ENCODE assay signal across 9 cellular contexts in genomic region chr3:50519471-50520089, GRCh38. TPM values are rescaled to one million over a fixed set of nuclear protein-coding genes. Genes with fewer than 3 reads are reported as not detected.
DNase-seq lines count a peak whose midpoint lies in the region; ATAC-seq and TF ChIP-seq lines count a peak whose summit lies in the region.
"Had no signal": no experiment of that assay in that cellular context is flagged by ENCODE, and none has a peak within 500 bp of the region (broad histone marks: within the 10 kb centered on the region; RNA-seq: fewer than 3 reads in every experiment).

No MANE protein-coding gene starts in this region.

- no peak overlapping the region for H2AFZ ChIP-seq in OCI-LY7 (ENCODE audit: low read length)
- H2AFZ ChIP-seq in osteoblast (ENCODE audit: low read length) = no peak overlapping the region

- no peaks in the 10 kb centered on the region for H3K9me2 ChIP-seq in OCI-LY7 (ENCODE audit: insufficient read depth, low read length)

- peaks cover 23% of the 10 kb centered on the region for H3K27me3 ChIP-seq in osteoblast (ENCODE audit: insufficient read depth, low read length)
- H3K27me3 ChIP-seq in upper lobe of left lung = no peaks in the 10 kb centered on the region

- H3K79me2 ChIP-seq in OCI-LY7 (ENCODE audit: insufficient read depth, low read depth, low read length) (no peaks in the 10 kb centered on the region), osteoblast (ENCODE audit: insufficient read depth, low read length) (no peaks in the 10 kb centered on the region)

- no peak overlapping the region for H3K27ac Mint-ChIP-seq in activated T-cell treated with anti-CD3 and anti-CD28 coated beads, Interleukin-2, amount 50 U/mL, for 24 hours
- H3K27ac Mint-ChIP-seq: activated naive CD4-positive, alpha-beta T cell treated with anti-CD3 and anti-CD28 coated beads, Interleukin-2, amount 50 U/mL, for 24 hours had no signal

- POLR2A ChIA-PET in OCI-LY7 (lab: Charles Lee) = no interaction called here

- no TSS peak for BruUV-seq in OCI-LY7 (replicated peaks; lab: Mats Ljungman, UMichigan)

- peaks cover 3% of the 10 kb centered on the region for H3K4me1 Mint-ChIP-seq in activated T-cell treated with anti-CD3 and anti-CD28 coated beads, Interleukin-2, amount 50 U/mL, for 24 hours (ENCODE audit: low read depth)

- H3K4me2 ChIP-seq in OCI-LY7 (ENCODE audit: low read length) (no peak overlapping the region), osteoblast (ENCODE audit: insufficient read depth, low read length) (no peak overlapping the region)

- no peak for TF ChIP-seq EP300 in upper lobe of left lung (IDR thresholded peaks at IDR 0.05)

- no peak overlapping the region for H3K4me3 Mint-ChIP-seq in activated T-cell treated with anti-CD3 and anti-CD28 coated beads, Interleukin-2, amount 50 U/mL, for 24 hours
- H3K4me3 Mint-ChIP-seq: activated naive CD4-positive, alpha-beta T cell treated with anti-CD3 and anti-CD28 coated beads, Interleukin-2, amount 50 U/mL, for 24 hours had no signal

- H3K9me3 ChIP-seq in OCI-LY7 (ENCODE audit: low read length) (no peaks in the 10 kb centered on the region), osteoblast (ENCODE audit: low read depth, low read length) (no peaks in the 10 kb centered on the region), upper lobe of left lung (no peaks in the 10 kb centered on the region)

- peaks cover 3% of the 10 kb centered on the region for H3K27me3 Mint-ChIP-seq in activated T-cell treated with anti-CD3 and anti-CD28 coated beads, Interleukin-2, amount 50 U/mL, for 24 hours
- H3K27me3 Mint-ChIP-seq: activated naive CD4-positive, alpha-beta T cell treated with anti-CD3 and anti-CD28 coated beads, Interleukin-2, amount 50 U/mL, for 24 hours had no signal

- H3K36me3 Mint-ChIP-seq in activated T-cell treated with anti-CD3 and anti-CD28 coated beads, Interleukin-2, amount 50 U/mL, for 24 hours (ENCODE audit: low read depth) = no peaks in the 10 kb centered on the region
- H3K36me3 Mint-ChIP-seq: activated naive CD4-positive, alpha-beta T cell treated with anti-CD3 and anti-CD28 coated beads, Interleukin-2, amount 50 U/mL, for 24 hours had no signal

- peak; percentile 55 for DNase-seq in COLO668 (lab: John Stamatoyannopoulos, UW; ENCODE audit: unreplicated experiment)
- peak; percentile 70 for DNase-seq in OCI-LY7 (ENCODE audit: low spot score)
- DNase-seq in activated T-cell treated with anti-CD3 and anti-CD28 coated beads, Interleukin-2, amount 50 U/mL, for 24 hours = peak; percentile 83
- peak; percentile 31 for DNase-seq in fibroblast of mammary gland (ENCODE audit: low read depth)
- peak; percentile 90 for DNase-seq in osteoblast (ENCODE audit: insufficient read length, low spot score, missing footprints)
- DNase-seq in upper lobe of left lung = peak in 1 of 2 donors; percentile 72

- CTCF ChIA-PET in OCI-LY7 (lab: Charles Lee; ENCODE audit: unreplicated experiment) = interaction anchor here (0.6 kb wide), 1 partner anchor 23 kb away, joined by 4 read pairs; no protein-coding TSS in a partner anchor

- TF ChIP-seq POLR2A in upper lobe of left lung (IDR thresholded peaks at IDR 0.05) = no peak

- H3K27ac ChIP-seq in OCI-LY7 (ENCODE audit: low read depth, low read length, poor library complexity, severe bottlenecking) = no peak overlapping the region
- no peak overlapping the region for H3K27ac ChIP-seq in osteoblast (ENCODE audit: low read depth, low read length)
- no peak overlapping the region for H3K27ac ChIP-seq in upper lobe of left lung

- H3K4me3 ChIP-seq in OCI-LY7 (ENCODE audit: low read depth, low read length, poor library complexity, severe bottlenecking) (no peak overlapping the region), fibroblast of mammary gland (ENCODE audit: control insufficient read depth, low read depth, low read length) (no peak overlapping the region), osteoblast (ENCODE audit: insufficient read depth, low read length) (no peak overlapping the region), upper lobe of left lung (no peak overlapping the region)

- H3K9me3 Mint-ChIP-seq in activated T-cell treated with anti-CD3 and anti-CD28 coated beads, Interleukin-2, amount 50 U/mL, for 24 hours = no peaks in the 10 kb centered on the region
- H3K9me3 Mint-ChIP-seq: activated naive CD4-positive, alpha-beta T cell treated with anti-CD3 and anti-CD28 coated beads, Interleukin-2, amount 50 U/mL, for 24 hours had no signal

- H4K20me1 ChIP-seq in OCI-LY7 (ENCODE audit: insufficient read depth, low read length) (no peaks in the 10 kb centered on the region; the same call in 1 of the 2 replicates), osteoblast (ENCODE audit: insufficient read depth, low read length) (no peaks in the 10 kb centered on the region)

- 14 to 18% methylated on average over 7 of the region's 7 CpGs for WGBS in upper lobe of left lung, 2 donors

- intact Hi-C loops in OCI-LY7 (cut with micrococcal nuclease; ENCODE audit: unreplicated experiment) = loop anchor here (1.0 kb wide), 1 partner anchor 95 kb away; no protein-coding TSS in a partner anchor

- H3K4me1 ChIP-seq in OCI-LY7 (ENCODE audit: insufficient read depth, low read length, poor library complexity, severe bottlenecking) = peaks cover 6% of the 10 kb centered on the region
- no peaks in the 10 kb centered on the region for H3K4me1 ChIP-seq in osteoblast (ENCODE audit: insufficient read depth, low read length)
- peaks cover 17 to 21% (median 18%) of the 10 kb centered on the region in 4 donors for H3K4me1 ChIP-seq in upper lobe of left lung

- TF ChIP-seq CTCF in OCI-LY7 (conservative IDR thresholded peaks at IDR 0.05; ENCODE audit: low read length) = peak; percentile 91
- peak; percentile 97 for TF ChIP-seq CTCF in fibroblast of mammary gland (conservative IDR thresholded peaks at IDR 0.05; ENCODE audit: control insufficient read depth, insufficient read depth, low read depth, low read length)
- TF ChIP-seq CTCF in osteoblast (IDR thresholded peaks at IDR 0.05; ENCODE audit: extremely low read depth, low read depth, low read length) = peak; percentile 91
- peak; percentile 80 to 91 (median 86) for TF ChIP-seq CTCF in upper lobe of left lung (IDR thresholded peaks at IDR 0.05)

- ATAC-seq in HG02798 (IDR thresholded peaks at IDR 0.05; ENCODE audit: poor library complexity, unreplicated experiment) (peak; percentile 55), upper lobe of left lung (ENCODE audit: low FRiP score in 2 of 2) (peak; percentile 62), HG03280 (IDR thresholded peaks at IDR 0.05; ENCODE audit: unreplicated experiment) (no peak)

- H3K36me3 ChIP-seq in OCI-LY7 (ENCODE audit: insufficient read depth, low read length) (no peaks in the 10 kb centered on the region), osteoblast (ENCODE audit: insufficient read depth, low read length) (no peaks in the 10 kb centered on the region), upper lobe of left lung (no peaks in the 10 kb centered on the region)

RNA-seq across cellular contexts. Expression of gene CACNA2D2, which starts 16.1 kb away (rescaled TPM):
- 0.09 TPM in 1 of 2 replicates, not detected in the other for total RNA-seq in OCI-LY7 (2014; rRNA removed; shearing (Covaris generic))
- total RNA-seq in OCI-LY7 (2022) = 0.21 and 0.28 TPM in 2 replicates
- total RNA-seq in osteoblast = not detected in 2 replicates
- 100 to 1,000 TPM in 4 of 6 donors, 10 to 100 TPM in 2; 71.5 to 213 (median 113) TPM for total RNA-seq in upper lobe of left lung

RNA-seq across cellular contexts. Expression of gene C3orf18, which starts 48.0 kb away (rescaled TPM):
- 3.9 and 8.0 TPM in 2 replicates for total RNA-seq in OCI-LY7 (2014; rRNA removed; shearing (Covaris generic))
- total RNA-seq in OCI-LY7 (2022) = 8.0 and 9.5 TPM in 2 replicates
- total RNA-seq in osteoblast = 17.7 and 18.8 TPM in 2 replicates
- total RNA-seq in upper lobe of left lung = 1 to 10 TPM; 4.7 to 7.5 (median 5.7) TPM

RNA-seq across cellular contexts. Expression of gene HEMK1, which starts 49.7 kb away (rescaled TPM):
- 18.9 and 19.3 TPM in 2 replicates for total RNA-seq in OCI-LY7 (2014; rRNA removed; shearing (Covaris generic))
- total RNA-seq in OCI-LY7 (2022) = 27.4 and 30.1 TPM in 2 replicates
- 8.5 and 8.7 TPM in 2 replicates for total RNA-seq in osteoblast
- 10 to 100 TPM in 3 of 6 donors, 1 to 10 TPM in 3; 5.0 to 25.3 (median 9.6) TPM for total RNA-seq in upper lobe of left lung

Comparison
In these comparisons a context has a peak if more than half of its experiments do, and no peak if none do; other contexts are left out.
1. RNA of gene CACNA2D2, which starts 16.1 kb away (total RNA-seq): 71.5 to 213 TPM in upper lobe of left lung; 0.09 to 0.28 TPM in OCI-LY7 and not detected in osteoblast; every median in the first group is over 10 times any median in the second.
2. Peak in every context shown above with its lines, with median percentiles within 50 percentile points of each other: CTCF ChIP-seq.